In the genomic region with DNA sequence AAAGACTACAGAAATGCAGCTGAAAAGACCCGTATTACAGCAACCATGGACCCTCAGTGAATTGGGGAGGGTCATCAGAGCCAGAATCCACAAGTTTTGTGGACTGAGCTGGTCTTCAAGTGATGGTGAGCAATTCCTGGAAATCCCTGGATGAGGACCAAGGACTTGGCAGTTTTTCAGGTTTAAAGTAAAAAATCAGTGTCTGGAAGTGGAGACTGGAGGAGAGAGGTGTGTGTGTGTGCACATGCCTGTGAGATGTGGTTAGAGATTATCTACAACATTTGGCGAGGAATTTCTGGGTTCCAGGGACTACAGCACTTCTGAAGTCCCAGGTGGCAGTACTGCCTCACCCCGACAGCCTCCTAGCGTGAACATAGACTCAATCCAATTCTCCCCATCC, we compare ENCODE assay signal across 15 cellular contexts. TPM values are rescaled to one million over a fixed set of nuclear protein-coding genes. Genes with fewer than 3 reads are reported as not detected.
DNase-seq lines count a peak whose midpoint lies in the region; ATAC-seq and TF ChIP-seq lines count a peak whose summit lies in the region.
"Had no signal": no experiment of that assay in that cellular context is flagged by ENCODE, and none has a peak within 500 bp of the region (broad histone marks: within the 10 kb centered on the region; RNA-seq: fewer than 3 reads in every experiment).

No MANE protein-coding gene starts in this region.

- TF ChIP-seq CTCF in astrocyte of the cerebellum (IDR thresholded peaks at IDR 0.05; ENCODE audit: low read depth, low read length, missing control alignments) (no peak), fibroblast of the aortic adventitia (IDR thresholded peaks at IDR 0.05; ENCODE audit: insufficient read depth, low read length) (no peak)

- no peak overlapping the region for H3K4me3 ChIP-seq in astrocyte of the cerebellum (ENCODE audit: low read depth, low read length)
- H3K4me3 ChIP-seq in fibroblast of the aortic adventitia (ENCODE audit: low read depth, low read length), result no peak overlapping the region
- H3K4me3 ChIP-seq: BLaER1 treated with 17β-estradiol and CSF1 and Interleukin-3, amounts not matched to agents 10 nM and 100 nM; GM12878 had no signal

- ATAC-seq in HG03139 (IDR thresholded peaks at IDR 0.05; ENCODE audit: unreplicated experiment), result no peak
- ATAC-seq: GM12878 had no signal

- in situ Hi-C loops in astrocyte of the cerebellum (cut with HindIII; ENCODE audit: low sequenced_read_pairs), result no loop called here

- DNase-seq in A172 (ENCODE audit: low spot score) (peak; percentile 34), M059J (ENCODE audit: low read depth) (peak; percentile 54), astrocyte of the cerebellum (ENCODE audit: low read depth) (peak; percentile 48), fibroblast of the aortic adventitia (ENCODE audit: low read depth) (peak; percentile 83), RKO (ENCODE audit: low spot score) (no peak), UCSD-AML1 (lab: John Stamatoyannopoulos, UW; ENCODE audit: unreplicated experiment) (no peak), nucleus accumbens (lab: John Stamatoyannopoulos, UW) (no peak)
- DNase-seq: CD8-positive, alpha-beta memory T cell; DMS79; GOT3; NCI-H187; NCI-H774 had no signal

RNA-seq across cellular contexts. Expression of a gene that starts 56.4 kb away (rescaled TPM):
- total RNA-seq in A172 (2014; rRNA removed; shearing (Covaris generic)), result 145 and 179 TPM in 2 replicates
- total RNA-seq in M059J (2014; rRNA removed; shearing (Covaris generic)), result 58.6 and 103 TPM in 2 replicates
- 96.8 and 96.9 TPM in 2 replicates for total RNA-seq in fibroblast of the aortic adventitia (ENCODE audit: low replicate concordance)

Comparison
In these comparisons a context has a peak if more than half of its experiments do, and no peak if none do; other contexts are left out.
1. DNase-seq: peak in A172 (single experiment), M059J (single experiment), astrocyte of the cerebellum (single experiment) and fibroblast of the aortic adventitia (single experiment); none in RKO (single experiment), UCSD-AML1 (single experiment) and nucleus accumbens (0 of 56).